Comparison of ENCODE assay signal across 18 cellular contexts in the genomic region with DNA sequence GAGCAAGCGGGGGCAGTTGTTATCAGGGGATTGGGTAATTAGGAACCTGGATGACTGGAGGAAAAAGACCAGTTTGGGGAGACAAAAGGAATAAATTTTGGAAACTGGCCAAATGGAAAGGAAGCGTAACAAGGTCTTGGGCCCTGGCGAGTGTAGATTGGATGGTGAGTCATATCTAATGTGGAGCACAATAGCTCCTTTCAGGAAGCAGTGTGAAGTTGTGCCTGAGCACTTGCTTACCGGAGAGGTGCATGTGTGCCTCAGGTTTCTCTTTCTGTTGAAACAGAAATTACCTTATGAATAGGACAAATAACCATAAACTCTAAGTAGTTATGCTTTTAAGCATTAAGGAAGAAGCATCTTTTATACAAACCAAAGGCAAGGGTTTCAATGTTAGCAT.
DNase-seq lines count a peak whose midpoint lies in the region; ATAC-seq and TF ChIP-seq lines count a peak whose summit lies in the region.
"Had no signal": no experiment of that assay in that cellular context is flagged by ENCODE, and none has a peak within 500 bp of the region (broad histone marks: within the 10 kb centered on the region; RNA-seq: fewer than 3 reads in every experiment).

No MANE protein-coding gene starts in this region.

- no peak for TF ChIP-seq CTCF in endodermal cell (conservative IDR thresholded peaks at IDR 0.05)

- DNase-seq in ELR (ENCODE audit: low read depth), result peak; percentile 1
- DNase-seq in NCI-H1048 (lab: John Stamatoyannopoulos, UW), result peak; percentile 45
- peak; percentile 1 for DNase-seq in RKO (ENCODE audit: low spot score)
- peak; percentile 27 for DNase-seq in iPS-NIHi7 (ENCODE audit: extremely low spot score)
- no peak for DNase-seq in activated naive CD4-positive, alpha-beta T cell treated with Interleukin-2 at 50 U/mL for 16 hours
- no peak for DNase-seq in caudate nucleus (lab: John Stamatoyannopoulos, UW)
- no peak for DNase-seq in endodermal cell
- DNase-seq: activated CD8-positive, alpha-beta memory T cell treated with anti-CD3 and anti-CD28 coated beads for 24 hours; adrenal gland; effector memory CD4-positive, alpha-beta T cell; left ventricle myocardium superior; NCI-H187 treated with DMSO at 0.1 percent for 48 hours; small intestine; tibial artery had no signal

- H3K4me3 ChIP-seq in endodermal cell (ENCODE audit: low read length), result no peak overlapping the region
- H3K4me3 ChIP-seq: adrenal gland, tibial artery had no signal

- no peaks in the 10 kb centered on the region for H3K36me3 Mint-ChIP-seq in endodermal cell (ENCODE audit: low read depth)

- no peaks in the 10 kb centered on the region for H3K27me3 ChIP-seq in endodermal cell (ENCODE audit: control insufficient read depth, insufficient read depth, low read length, poor library complexity, severe bottlenecking)
- H3K27me3 ChIP-seq: adrenal gland, tibial artery had no signal

- H3K9me3 Mint-ChIP-seq in endodermal cell, result no peaks in the 10 kb centered on the region

- H3K9ac ChIP-seq in endodermal cell (ENCODE audit: extremely low read depth, low read length, poor library complexity, severe bottlenecking), result no peak overlapping the region

- WGBS in endodermal cell (ENCODE audit: insufficient coverage in 1 of 2, insufficient read length in 1 of 2), 2 experiments, result 92 to 100% methylated on average over 1 to 4 of the region's 4 CpGs

- H3K27ac ChIP-seq in caudate nucleus (ENCODE audit: low read depth, low read length), result no peak overlapping the region
- no peak overlapping the region for H3K27ac ChIP-seq in endodermal cell (ENCODE audit: low read depth, low read length)
- H3K27ac ChIP-seq: adrenal gland, tibial artery, VCaP had no signal

- H3K36me3 ChIP-seq in endodermal cell (ENCODE audit: control insufficient read depth, insufficient read depth, low read length), result no peaks in the 10 kb centered on the region
- H3K36me3 ChIP-seq: adrenal gland, tibial artery had no signal

- H3K9me3 ChIP-seq in endodermal cell (ENCODE audit: control insufficient read depth, low read length), result no peaks in the 10 kb centered on the region
- H3K9me3 ChIP-seq: adrenal gland, tibial artery had no signal

- H3K4me1 ChIP-seq in endodermal cell (ENCODE audit: control insufficient read depth, insufficient read depth, low read length), result no peaks in the 10 kb centered on the region
- H3K4me1 ChIP-seq: adrenal gland, tibial artery had no signal

- H3K27me3 Mint-ChIP-seq in endodermal cell (ENCODE audit: insufficient read depth), result no peaks in the 10 kb centered on the region

- no peak overlapping the region for H3K27ac Mint-ChIP-seq in endodermal cell
- H3K27ac Mint-ChIP-seq: progenitor cell of endocrine pancreas had no signal

- no peak for ATAC-seq in HG03045 (IDR thresholded peaks at IDR 0.05; ENCODE audit: unreplicated experiment)
- ATAC-seq: left ventricle myocardium superior had no signal

- H3K4me1 Mint-ChIP-seq in endodermal cell, result peaks cover 10% of the 10 kb centered on the region
- H3K4me1 Mint-ChIP-seq: central memory CD8-positive, alpha-beta T cell had no signal

- H3K4me3 Mint-ChIP-seq in endodermal cell, result no peak overlapping the region
- H3K4me3 Mint-ChIP-seq: central memory CD8-positive, alpha-beta T cell had no signal

Comparison
In these comparisons a context has a peak if more than half of its experiments do, and no peak if none do; other contexts are left out.
1. DNase-seq: peak in ELR (single experiment), NCI-H1048 (single experiment), RKO (single experiment) and iPS-NIHi7 (single experiment); none in activated naive CD4-positive, alpha-beta T cell treated with Interleukin-2 at 50 U/mL for 16 hours (single experiment), caudate nucleus (0 of 61) and endodermal cell (single experiment).